ENCODE assay signal across 13 cellular contexts in genomic region chr22:21048448-21048847, GRCh38. TPM values are rescaled to one million over a fixed set of nuclear protein-coding genes. Genes with fewer than 3 reads are reported as not detected.
"Had no signal": no experiment of that assay in that cellular context is flagged by ENCODE, and none has a peak within 500 bp of the region (broad histone marks: within the 10 kb centered on the region; RNA-seq: fewer than 3 reads in every experiment).

No MANE protein-coding gene starts in this region.

RNA-seq across cellular contexts. Expression of gene LRRC74B, which starts 2.7 kb away (rescaled TPM):
- total RNA-seq: activated CD4-positive, alpha-beta memory T cell treated with anti-CD3 and anti-CD28 coated beads, Interleukin-2, amount 10 ng/mL, durations not matched to agents 7 days and 5 days; activated CD4-positive, alpha-beta T cell treated with anti-CD3 and anti-CD28 coated beads for 36 hours; activated CD4-positive, alpha-beta T cell treated with anti-CD3 and anti-CD28 coated beads, Interleukin-2, amount 10 ng/mL, durations not matched to agents 7 days and 5 days; activated CD8-positive, alpha-beta memory T cell treated with anti-CD3 and anti-CD28 coated beads, Interleukin-2, amount 10 ng/mL, durations not matched to agents 7 days and 5 days; activated CD8-positive, alpha-beta T cell treated with anti-CD3 and anti-CD28 coated beads, Interleukin-2, amount 10 ng/mL, durations not matched to agents 7 days and 5 days; activated naive CD8-positive, alpha-beta T cell treated with anti-CD3 and anti-CD28 coated beads, Interleukin-2, amount 10 ng/mL, durations not matched to agents 7 days and 5 days; activated T-helper 2 cell treated with anti-CD3 and anti-CD28 coated beads, Interferon-gamma antibody, Interleukin-2, Interleukin-4, amounts not matched to agents 10 μg/mL and 5 μg/mL and 100 μg/mL, durations not matched to agents 14 hours and 24 hours and 36 hours; bronchial epithelial cell; T-helper 2 cell treated with Interferon-gamma antibody and Interleukin-4, amounts not matched to agents 100 ng/mL and 5 ng/mL, for 36 hours; WTC11 had no signal
- polyA plus RNA-seq: adipose tissue, cardiac muscle cell had no signal

RNA-seq across cellular contexts. Expression of gene SLC7A4, which starts 16.1 kb away (rescaled TPM):
- total RNA-seq: activated CD4-positive, alpha-beta memory T cell treated with anti-CD3 and anti-CD28 coated beads, Interleukin-2, amount 10 ng/mL, durations not matched to agents 7 days and 5 days; activated CD4-positive, alpha-beta T cell treated with anti-CD3 and anti-CD28 coated beads for 36 hours; T-helper 2 cell treated with Interferon-gamma antibody and Interleukin-4, amounts not matched to agents 100 ng/mL and 5 ng/mL, for 36 hours had no signal

RNA-seq across cellular contexts. Expression of gene P2RX6, which starts 33.5 kb away (rescaled TPM):
- total RNA-seq: ascending aorta had no signal
